In genomic region chr21:44729336-44730027, GRCh38 we compare ENCODE assay signal across 24 cellular contexts. TPM values are rescaled to one million over a fixed set of nuclear protein-coding genes. Genes with fewer than 3 reads are reported as not detected.
DNase-seq lines count a peak whose midpoint lies in the region; ATAC-seq and TF ChIP-seq lines count a peak whose summit lies in the region.
"Had no signal": no experiment of that assay in that cellular context is flagged by ENCODE, and none has a peak within 500 bp of the region (broad histone marks: within the 10 kb centered on the region; RNA-seq: fewer than 3 reads in every experiment).

No MANE protein-coding gene starts in this region.

- H4K20me1 ChIP-seq in H9 (ENCODE audit: control insufficient read depth, insufficient read depth, insufficient read length), result no peaks in the 10 kb centered on the region

- H3K9me3 ChIP-seq in H9 (ENCODE audit: control insufficient read depth, low read depth, low read length) (no peaks in the 10 kb centered on the region), upper lobe of right lung (no peaks in the 10 kb centered on the region)
- H3K9me3 ChIP-seq: HAP-1 had no signal

- DNase-seq in activated effector memory CD4-positive, alpha-beta T cell treated with anti-CD3 and anti-CD28 coated beads, Interleukin-2, amount 50 U/mL, for 16 hours, result peak; percentile 43
- DNase-seq in activated effector memory CD4-positive, alpha-beta T cell treated with Interleukin-2 at 50 U/mL for 16 hours, result no peak
- DNase-seq in H9, result peak; percentile 24
- peak; percentile 80 for DNase-seq in osteocyte (ENCODE audit: extremely low spot score, unreplicated experiment)
- peak; percentile 57 for DNase-seq in upper lobe of right lung
- DNase-seq in NCI-H526 treated with DMSO at 0.1 percent for 48 hours (lab: John Stamatoyannopoulos, UW), result no peak
- no peak for DNase-seq in activated T-cell treated with anti-CD3 and anti-CD28 coated beads for 4 hours
- DNase-seq: ACHN; GM23248; HFFc6; Kasumi-1; NCI-H1105 treated with DMSO at 0.1 percent for 48 hours; NCI-H146; NCI-H1930; NCI-H2107; NCI-H524; NCI-H774; NK-92 treated with Interleukin-12 subunit alpha and Interleukin-12 subunit beta, amount 100 ng/mL, for 24 hours; PC-3 had no signal

- H3K56ac ChIP-seq in H9 (ENCODE audit: insufficient read length, low read depth, low read length), result no peak overlapping the region

- H2BK5ac ChIP-seq in H9 (ENCODE audit: insufficient read length, low read length), result no peak overlapping the region

- no peak overlapping the region for H2AFZ ChIP-seq in H9 (ENCODE audit: low read length)
- H2AFZ ChIP-seq: GM23248 had no signal

- WGBS in H9 (ENCODE audit: extremely low coverage, insufficient read length, low lambda C conversion rate), result no CpG with 5 or more reads among the region's 23 CpGs

- ATAC-seq in upper lobe of right lung, result peak; percentile 12
- ATAC-seq: K562, PC-3 had no signal

- H3K4me1 ChIP-seq in H9 (ENCODE audit: insufficient read depth, low read length) (no peaks in the 10 kb centered on the region), upper lobe of right lung (no peaks in the 10 kb centered on the region)
- H3K4me1 ChIP-seq: HAP-1 had no signal

- H2BK120ac ChIP-seq in H9 (ENCODE audit: low read depth, low read length, poor library complexity, severe bottlenecking), result no peak overlapping the region

- no peak overlapping the region for H3K4ac ChIP-seq in H9 (ENCODE audit: low read depth, low read length)

- no peak for TF ChIP-seq CTCF in H9 (conservative IDR thresholded peaks at IDR 0.05)
- no peak for TF ChIP-seq CTCF in osteocyte (IDR thresholded peaks at IDR 0.05)
- no peak for TF ChIP-seq CTCF in upper lobe of right lung (IDR thresholded peaks at IDR 0.05)

- H3K27me3 Mint-ChIP-seq in H9 (ENCODE audit: low read depth), result peaks cover 17% of the 10 kb centered on the region
- peaks cover 52% of the 10 kb centered on the region for H3K27me3 Mint-ChIP-seq in osteocyte (ENCODE audit: unreplicated experiment)

- H3K9me3 Mint-ChIP-seq in H9, result no peaks in the 10 kb centered on the region
- no peaks in the 10 kb centered on the region for H3K9me3 Mint-ChIP-seq in osteocyte (ENCODE audit: unreplicated experiment)
- H3K9me3 Mint-ChIP-seq: HFFc6 had no signal

- H3K9ac ChIP-seq in H9 (ENCODE audit: extremely low read depth, insufficient read length, low read length), result no peak overlapping the region
- H3K9ac ChIP-seq: GM23248 had no signal

- no peaks in the 10 kb centered on the region for H3K36me3 ChIP-seq in upper lobe of right lung
- H3K36me3 ChIP-seq: HAP-1 had no signal

- H3K27me3 ChIP-seq in H9 (ENCODE audit: insufficient read depth, low read length) (no peaks in the 10 kb centered on the region), upper lobe of right lung (peaks cover 36% of the 10 kb centered on the region)

- no peak overlapping the region for H4K8ac ChIP-seq in H9 (replicated peaks; ENCODE audit: insufficient read length, low read depth, low read length)

- no peak overlapping the region for H2BK20ac ChIP-seq in H9 (ENCODE audit: low read depth, low read length, poor library complexity, severe bottlenecking)

- no peaks in the 10 kb centered on the region for H3K79me1 ChIP-seq in H9 (ENCODE audit: insufficient read depth, low read depth, low read length, poor library complexity, severe bottlenecking)

- no peak overlapping the region for H2BK12ac ChIP-seq in H9 (ENCODE audit: insufficient read length, low read depth, low read length)

- H3K4me3 Mint-ChIP-seq in H9 (no peak overlapping the region), osteocyte (ENCODE audit: unreplicated experiment) (no peak overlapping the region)
- H3K4me3 Mint-ChIP-seq: HFFc6 had no signal

- H3K4me1 Mint-ChIP-seq in H9, result peaks cover 23% of the 10 kb centered on the region in 2 experiments
- H3K4me1 Mint-ChIP-seq in osteocyte (ENCODE audit: unreplicated experiment), result peaks cover 9% of the 10 kb centered on the region

- H3K27ac ChIP-seq in H9 (ENCODE audit: insufficient read length, low read depth, low read length) (no peak overlapping the region), upper lobe of right lung (no peak overlapping the region)
- H3K27ac ChIP-seq: 22Rv1, GM23248 had no signal

- no peak overlapping the region for H4K91ac ChIP-seq in H9 (ENCODE audit: insufficient read length, low read depth, low read length)

- no peak overlapping the region for H3K14ac ChIP-seq in H9 (ENCODE audit: insufficient read depth, low read length)

- H4K5ac ChIP-seq in H9 (ENCODE audit: insufficient read length, low read depth, low read length), result no peak overlapping the region

- no peak overlapping the region for H3K4me2 ChIP-seq in H9 (ENCODE audit: insufficient read depth, insufficient read length, low read length)

- no peak overlapping the region for H2AK5ac ChIP-seq in H9 (ENCODE audit: insufficient read length, low read length)

- H3K23me2 ChIP-seq in H9 (ENCODE audit: insufficient read length, low read depth, low read length, poor library complexity, severe bottlenecking), result peaks cover 3% of the 10 kb centered on the region

- H3T11ph ChIP-seq in H9 (ENCODE audit: low read length), result no peak overlapping the region

- no peak overlapping the region for H2BK15ac ChIP-seq in H9 (ENCODE audit: low read depth, low read length)

- no peak overlapping the region for H3K23ac ChIP-seq in H9 (ENCODE audit: insufficient read length, low read depth, low read length)

- no peak overlapping the region; a peak in 1 of 7 replicates for H3K27ac Mint-ChIP-seq in H9
- no peak overlapping the region for H3K27ac Mint-ChIP-seq in osteocyte (ENCODE audit: unreplicated experiment)
- H3K27ac Mint-ChIP-seq: HFFc6 had no signal

- intact Hi-C loops in upper lobe of right lung (cut with DNase I), result no loop called here

- no peaks in the 10 kb centered on the region for H3K79me2 ChIP-seq in H9 (ENCODE audit: insufficient read depth, low read length)

- H3K18ac ChIP-seq in H9 (ENCODE audit: insufficient read length, low read depth, low read length), result no peak overlapping the region

- peaks cover 0 to 10% (median 0%) of the 10 kb centered on the region in 3 experiments; a peak in 1 of 7 replicates for H3K36me3 Mint-ChIP-seq in H9 (ENCODE audit: insufficient read depth in 1 of 3, low read depth in 3 of 3)
- no peaks in the 10 kb centered on the region for H3K36me3 Mint-ChIP-seq in osteocyte (ENCODE audit: unreplicated experiment)

- H3K4me3 ChIP-seq in upper lobe of right lung, result no peak overlapping the region
- H3K4me3 ChIP-seq: GM23248, HAP-1, K562 had no signal

RNA-seq across cellular contexts. Expression of gene TSPEAR, which starts 18.1 kb away (rescaled TPM):
- total RNA-seq in H9 (2021) (1.2 and 1.3 TPM in 2 replicates), osteocyte (not detected in 2 replicates), upper lobe of right lung (0.23 TPM)
- total RNA-seq: GM23248, HFFc6, HT1080, K562, M059J had no signal

RNA-seq across cellular contexts. Expression of gene KRTAP10-12, which starts 32.5 kb away (rescaled TPM):
- total RNA-seq in H9 (2021) (not detected in 2 replicates), osteocyte (not detected in 2 replicates), upper lobe of right lung (not detected)
- total RNA-seq: GM23248, HFFc6, HT1080, K562, M059J, PC-3 had no signal

RNA-seq across cellular contexts. Expression of gene KRTAP12-1, which starts 47.5 kb away (rescaled TPM):
- not detected in 2 replicates for total RNA-seq in H9 (2021)
- total RNA-seq in osteocyte, result not detected in 2 replicates
- not detected for total RNA-seq in upper lobe of right lung
- total RNA-seq: GM23248, HFFc6, HT1080, K562, M059J had no signal

Comparison
In these comparisons a context has a peak if more than half of its experiments do, and no peak if none do; other contexts are left out.
1. DNase-seq: peak in activated effector memory CD4-positive, alpha-beta T cell treated with anti-CD3 and anti-CD28 coated beads, Interleukin-2, amount 50 U/mL, for 16 hours (single experiment), H9 (single experiment), osteocyte (single experiment) and upper lobe of right lung (single experiment); none in activated effector memory CD4-positive, alpha-beta T cell treated with Interleukin-2 at 50 U/mL for 16 hours (single experiment), NCI-H526 treated with DMSO at 0.1 percent for 48 hours (single experiment) and activated T-cell treated with anti-CD3 and anti-CD28 coated beads for 4 hours (single experiment).